In the genomic region with DNA sequence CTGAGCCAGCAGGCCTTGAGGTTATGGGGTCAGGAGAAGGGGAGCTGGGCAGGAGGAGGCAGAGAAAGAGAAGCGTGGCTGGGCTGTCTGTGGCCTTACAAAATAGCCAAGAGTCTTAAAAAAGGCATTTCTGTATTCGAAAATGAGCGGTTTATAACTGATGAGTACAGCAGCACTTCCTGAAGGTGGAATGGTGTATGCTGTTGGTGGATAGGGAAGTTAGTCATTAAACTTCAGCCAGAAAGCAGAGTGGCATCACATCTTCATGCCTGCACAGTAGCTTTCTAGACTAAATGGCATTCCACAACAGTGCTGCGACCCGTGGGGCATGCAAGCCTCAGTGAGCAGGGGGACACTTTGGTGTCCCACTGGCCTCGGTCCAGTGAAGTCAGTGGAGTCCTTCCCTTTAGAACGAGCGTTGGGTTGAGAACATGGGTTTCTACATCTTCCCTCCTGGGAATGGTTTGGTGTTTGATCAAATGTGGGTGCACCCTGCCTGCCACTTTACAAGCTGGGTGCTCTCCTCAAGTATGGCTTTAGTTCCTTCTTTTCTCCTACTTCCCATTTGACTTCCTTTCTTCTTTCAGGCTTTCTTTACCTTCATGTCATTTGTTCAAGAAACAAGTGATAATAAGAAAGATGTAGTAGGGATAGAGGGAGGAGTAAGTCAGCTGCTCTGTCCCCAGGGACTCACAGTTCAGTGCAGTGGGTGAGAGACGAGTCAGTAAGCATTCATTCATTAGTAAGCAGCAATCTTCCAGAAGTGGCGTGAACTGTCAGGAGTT, we compare ENCODE assay signal across 17 cellular contexts.
A peak's percentile ranks its signal among the peaks of the same experiment; 100 is the strongest.
DNase-seq lines count a peak whose midpoint lies in the region; ATAC-seq and TF ChIP-seq lines count a peak whose summit lies in the region.
"Had no signal": no experiment of that assay in that cellular context is flagged by ENCODE, and none has a peak within 500 bp of the region (broad histone marks: within the 10 kb centered on the region; RNA-seq: fewer than 3 reads in every experiment).

No MANE protein-coding gene starts in this region.

- TF ChIP-seq EP300 in esophagus muscularis mucosa (IDR thresholded peaks at IDR 0.05) = no peak

- peak overlapping the region; percentile 74 for H3K27ac Mint-ChIP-seq in stimulated activated naive B cell treated with anti-CD40 and anti-IgM and Interleukin-4, amounts not matched to agents 10 μg/mL and 1 μg/mL and 100 μg/mL, for 72 hours
- H3K27ac Mint-ChIP-seq: activated naive CD4-positive, alpha-beta T cell treated with anti-CD3 and anti-CD28 coated beads, Interleukin-2, amount 50 U/mL, for 24 hours had no signal

- TF ChIP-seq CTCF in esophagus muscularis mucosa (IDR thresholded peaks at IDR 0.05) = no peak

- H3K27me3 Mint-ChIP-seq in stimulated activated naive B cell treated with anti-CD40 and anti-IgM and Interleukin-4, amounts not matched to agents 10 μg/mL and 1 μg/mL and 100 μg/mL, for 72 hours = no peaks in the 10 kb centered on the region
- H3K27me3 Mint-ChIP-seq: activated naive CD4-positive, alpha-beta T cell treated with anti-CD3 and anti-CD28 coated beads, Interleukin-2, amount 50 U/mL, for 24 hours had no signal

- H3K27me3 ChIP-seq in esophagus muscularis mucosa = no peaks in the 10 kb centered on the region
- H3K27me3 ChIP-seq: body of pancreas, dorsolateral prefrontal cortex, hepatocyte, MG63, uterus had no signal

- H3K4me1 Mint-ChIP-seq in stimulated activated naive B cell treated with anti-CD40 and anti-IgM and Interleukin-4, amounts not matched to agents 10 μg/mL and 1 μg/mL and 100 μg/mL, for 72 hours = peaks cover 30 to 39% of the 10 kb centered on the region in 2 donors

- 85% methylated on average over 10 of the region's 10 CpGs for WGBS in esophagus muscularis mucosa

- intact Hi-C loops in left ventricle myocardium superior (cut with micrococcal nuclease) = no loop called here
- intact Hi-C loops in Right ventricle myocardium superior (cut with DNase I) = loop anchor here (5.0 kb wide), 1 partner anchor 103 kb away; the partner anchor contains the start of gene B3GNT7
- intact Hi-C loops in esophagus muscularis mucosa (cut with DNase I) = loop anchor here (10.0 kb wide), 1 partner anchor 120 kb away; no protein-coding TSS in a partner anchor

- H3K9me3 ChIP-seq in esophagus muscularis mucosa = no peaks in the 10 kb centered on the region
- H3K9me3 ChIP-seq: body of pancreas, Caco-2, MG63, uterus had no signal

- ATAC-seq in left ventricle myocardium superior = peak; percentile 3
- no peak for ATAC-seq in Right ventricle myocardium superior (ENCODE audit: poor library complexity)
- peak in 1 of 2 donors; percentile 16 for ATAC-seq in stimulated activated naive B cell treated with anti-CD40 and anti-IgM and Interleukin-4, amounts not matched to agents 10 μg/mL and 1 μg/mL and 100 μg/mL, for 72 hours (replicated peaks)
- ATAC-seq: body of pancreas; stimulated activated naive CD8-positive, alpha-beta T cell treated with anti-CD3 and anti-CD28 coated beads, Interleukin-15, Interleukin-2, amounts not matched to agents 100 U/mL and 50 U/mL, for 24 hours had no signal

- peaks cover 0 to 93% (median 70%) of the 10 kb centered on the region in 4 donors for H3K36me3 ChIP-seq in esophagus muscularis mucosa
- H3K36me3 ChIP-seq: MG63, uterus had no signal

- in situ Hi-C loops in ACHN (cut with HindIII; ENCODE audit: low pct_ligation_motif_present, low pct_unique_long_range_greater_than_20kb, low sequenced_read_pairs) = no loop called here

- H3K36me3 Mint-ChIP-seq in stimulated activated naive B cell treated with anti-CD40 and anti-IgM and Interleukin-4, amounts not matched to agents 10 μg/mL and 1 μg/mL and 100 μg/mL, for 72 hours = peaks cover 18 to 22% of the 10 kb centered on the region in 2 donors

- TF ChIP-seq POLR2A in esophagus muscularis mucosa (IDR thresholded peaks at IDR 0.05; ENCODE audit: low read depth) = no peak

- no peak overlapping the region for H3K4me3 ChIP-seq in esophagus muscularis mucosa
- H3K4me3 ChIP-seq: body of pancreas, dorsolateral prefrontal cortex, hepatocyte, MG63, uterus had no signal

- H3K27ac ChIP-seq in esophagus muscularis mucosa (replicated peaks in 1 of 4) = no peak overlapping the region
- H3K27ac ChIP-seq: body of pancreas, dorsolateral prefrontal cortex, hepatocyte, uterus had no signal

- H3K9me3 Mint-ChIP-seq in stimulated activated naive B cell treated with anti-CD40 and anti-IgM and Interleukin-4, amounts not matched to agents 10 μg/mL and 1 μg/mL and 100 μg/mL, for 72 hours = no peaks in the 10 kb centered on the region
- H3K9me3 Mint-ChIP-seq: activated naive CD4-positive, alpha-beta T cell treated with anti-CD3 and anti-CD28 coated beads, Interleukin-2, amount 50 U/mL, for 24 hours had no signal

- DNase-seq in left ventricle myocardium superior = no peak
- no peak for DNase-seq in Right ventricle myocardium superior
- peak; percentile 3 for DNase-seq in NOMO-1 treated with dmso at 0.1 percent for 144 hours (lab: John Stamatoyannopoulos, UW; ENCODE audit: unreplicated experiment)
- peak; percentile 86 for DNase-seq in esophagus muscularis mucosa (ENCODE audit: extremely low spot score)
- no peak for DNase-seq in stimulated activated naive B cell treated with anti-CD40 and anti-IgM and Interleukin-4, amounts not matched to agents 10 μg/mL and 1 μg/mL and 100 μg/mL, for 72 hours
- DNase-seq in NCI-H187 (lab: John Stamatoyannopoulos, UW) = no peak
- no peak for DNase-seq in ACHN
- DNase-seq in SW480 (ENCODE audit: low spot score) = no peak
- DNase-seq: activated CD4-positive, alpha-beta T cell treated with anti-CD3 and anti-CD28 coated beads, Interleukin-2, amount 50 U/mL, for 1 hour; Caco-2; dorsolateral prefrontal cortex; MG63; stimulated activated naive CD8-positive, alpha-beta T cell treated with anti-CD3 and anti-CD28 coated beads, Interleukin-15, Interleukin-2, amounts not matched to agents 100 U/mL and 50 U/mL, for 24 hours; uterus had no signal

- peaks cover 0 to 14% (median 2%) of the 10 kb centered on the region in 4 donors for H3K4me1 ChIP-seq in esophagus muscularis mucosa
- H3K4me1 ChIP-seq: Caco-2, uterus had no signal

- no peak overlapping the region for H3K4me3 Mint-ChIP-seq in stimulated activated naive B cell treated with anti-CD40 and anti-IgM and Interleukin-4, amounts not matched to agents 10 μg/mL and 1 μg/mL and 100 μg/mL, for 72 hours
- H3K4me3 Mint-ChIP-seq: activated naive CD4-positive, alpha-beta T cell treated with anti-CD3 and anti-CD28 coated beads, Interleukin-2, amount 50 U/mL, for 24 hours had no signal

Comparison
In these comparisons a context has a peak if more than half of its experiments do, and no peak if none do; other contexts are left out.
1. DNase-seq: peak in NOMO-1 treated with dmso at 0.1 percent for 144 hours (single experiment) and esophagus muscularis mucosa (single experiment); none in left ventricle myocardium superior (single experiment), Right ventricle myocardium superior (single experiment), stimulated activated naive B cell treated with anti-CD40 and anti-IgM and Interleukin-4, amounts not matched to agents 10 μg/mL and 1 μg/mL and 100 μg/mL, for 72 hours (single experiment), NCI-H187 (0 of 2), ACHN (single experiment) and SW480 (single experiment).